Comparison of ENCODE assay signal across 29 cellular contexts in the genomic region with DNA sequence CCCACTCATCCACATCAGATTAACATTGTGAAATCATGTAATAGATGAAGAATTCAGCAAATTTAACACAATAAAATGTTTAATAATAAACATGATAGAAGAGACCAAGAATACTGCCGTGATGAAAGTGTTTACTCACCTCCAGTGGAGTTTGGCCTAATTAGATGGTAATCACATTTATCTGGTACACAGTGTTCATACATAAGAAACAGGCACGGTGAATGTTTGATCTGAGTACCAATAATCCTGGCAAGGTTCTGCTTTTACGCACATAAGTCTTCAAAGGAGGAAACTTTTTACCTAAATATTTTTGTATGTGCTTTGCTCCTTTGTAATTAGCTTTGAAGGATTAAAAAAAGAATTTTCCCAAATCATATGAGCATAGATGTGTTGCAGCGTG.
"Had no signal": no experiment of that assay in that cellular context is flagged by ENCODE, and none has a peak within 500 bp of the region (broad histone marks: within the 10 kb centered on the region; RNA-seq: fewer than 3 reads in every experiment).

No MANE protein-coding gene starts in this region.

- ATAC-seq: activated CD4-positive, alpha-beta T cell treated with anti-CD3 and anti-CD28 coated beads for 36 hours; activated CD4-positive, CD25-positive, alpha-beta regulatory T cell treated with anti-CD3 and anti-CD28 coated beads, Interleukin-2, amount 50 U/mL, for 24 hours; activated CD8-positive, alpha-beta T cell treated with anti-CD3 and anti-CD28 coated beads, Interleukin-2, amount 10 ng/mL, durations not matched to agents 7 days and 5 days; Panc1; WTC11 had no signal

- DNase-seq: activated CD4-positive, alpha-beta T cell treated with anti-CD3 and anti-CD28 coated beads for 36 hours; activated CD4-positive, alpha-beta T cell treated with anti-CD3 and anti-CD28 coated beads, Interleukin-2, amount 10 ng/mL, durations not matched to agents 7 days and 5 days; activated CD4-positive, alpha-beta T cell treated with anti-CD3 and anti-CD28 coated beads, Interleukin-2, amount 50 U/mL, for 48 hours; activated CD8-positive, alpha-beta T cell treated with anti-CD3 and anti-CD28 coated beads, Interleukin-2, amount 10 ng/mL, durations not matched to agents 7 days and 5 days; activated gamma-delta T cell; activated naive CD4-positive, alpha-beta T cell treated with Interleukin-2 at 50 U/mL for 16 hours; activated naive CD8-positive, alpha-beta T cell treated with anti-CD3 and anti-CD28 coated beads, Interleukin-2, amount 10 ng/mL, durations not matched to agents 7 days and 5 days; activated T-cell treated with anti-CD3 and anti-CD28 coated beads, Interleukin-2, amount 50 U/mL, for 24 hours; amygdala; Karpas-422; KBM-7; MG63; NCI-H1048; NCI-H187 treated with DMSO at 0.1 percent for 48 hours; NCI-H2081; NCI-H2171 treated with DMSO at 0.1 percent for 48 hours; NCI-H226; NCI-H446 treated with DMSO at 0.1 percent for 48 hours; NCI-H524; RPMI8226; SHP77 treated with DMSO at 0.1 percent for 48 hours; SK-N-SH had no signal

- H3K4me2 ChIP-seq: SK-N-SH had no signal

- H3K4me1 ChIP-seq: ascending aorta had no signal

- H3K27ac ChIP-seq: ascending aorta, cardiac muscle cell, SJSA1 had no signal

- H3K4me3 ChIP-seq: ascending aorta, cardiac muscle cell, MG63, SJSA1 had no signal

- H3K27me3 ChIP-seq: ascending aorta, cardiac muscle cell, MG63, SJSA1 had no signal

- H3K9me3 ChIP-seq: ascending aorta, MG63, SJSA1, SK-N-SH had no signal

- H3K9ac ChIP-seq: SK-N-SH had no signal

- FAIRE-seq: TTC549 had no signal

- H3K36me3 ChIP-seq: ascending aorta, cardiac muscle cell, MG63, SJSA1 had no signal
